ENCODE assay signal across 17 cellular contexts in genomic region chr11:16789560-16790483, GRCh38. TPM values are rescaled to one million over a fixed set of nuclear protein-coding genes. Genes with fewer than 3 reads are reported as not detected.
DNase-seq lines count a peak whose midpoint lies in the region; ATAC-seq and TF ChIP-seq lines count a peak whose summit lies in the region.
"Had no signal": no experiment of that assay in that cellular context is flagged by ENCODE, and none has a peak within 500 bp of the region (broad histone marks: within the 10 kb centered on the region; RNA-seq: fewer than 3 reads in every experiment).

No MANE protein-coding gene starts in this region.

- H3K27me3 ChIP-seq in suprapubic skin, result no peaks in the 10 kb centered on the region
- H3K27me3 ChIP-seq: MG63 had no signal

- no peak for TF ChIP-seq EP300 in suprapubic skin (IDR thresholded peaks at IDR 0.05)

- no peak for TF ChIP-seq CTCF in Calu3 (IDR thresholded peaks at IDR 0.05; ENCODE audit: unreplicated experiment)
- no peak for TF ChIP-seq CTCF in suprapubic skin (IDR thresholded peaks at IDR 0.05)

- H3K36me3 Mint-ChIP-seq in Calu3 (ENCODE audit: insufficient read depth, unreplicated experiment) (peaks cover 78% of the 10 kb centered on the region), T-helper 17 cell (ENCODE audit: low read depth) (no peaks in the 10 kb centered on the region)
- peaks cover 3% of the 10 kb centered on the region for H3K36me3 Mint-ChIP-seq in effector memory CD8-positive, alpha-beta T cell (ENCODE audit: insufficient read depth)

- H3K4me1 Mint-ChIP-seq in Calu3 (ENCODE audit: low read depth, unreplicated experiment) (peaks cover 57% of the 10 kb centered on the region), T-helper 17 cell (peaks cover 23% of the 10 kb centered on the region)
- peaks cover 0 to 28% of the 10 kb centered on the region in 2 donors for H3K4me1 Mint-ChIP-seq in effector memory CD8-positive, alpha-beta T cell (ENCODE audit: low read depth in 2 of 2)

- intact Hi-C loops in Calu3 (cut with micrococcal nuclease; ENCODE audit: unreplicated experiment), result loop anchor here (2.0 to 5.0 kb wide), 3 partner anchors 31 to 272 kb away; no protein-coding TSS in a partner anchor

- 98% methylated on average over 10 of the region's 10 CpGs for WGBS in suprapubic skin

- H3K27ac Mint-ChIP-seq in Calu3 (ENCODE audit: unreplicated experiment) (peak overlapping the region; percentile 61), T-helper 17 cell (peak overlapping the region; percentile 34)
- peak overlapping the region; percentile 22 to 83 for H3K27ac Mint-ChIP-seq in effector memory CD8-positive, alpha-beta T cell

- peak overlapping the region; percentile 50 for H3K27ac ChIP-seq in suprapubic skin

- H3K9me3 Mint-ChIP-seq in Calu3 (ENCODE audit: low read depth, unreplicated experiment), result no peaks in the 10 kb centered on the region
- no peaks in the 10 kb centered on the region for H3K9me3 Mint-ChIP-seq in effector memory CD8-positive, alpha-beta T cell

- TF ChIP-seq POLR2A in suprapubic skin (IDR thresholded peaks at IDR 0.05), result no peak

- no TSS peak for BruUV-seq in Calu3 (replicated peaks; lab: Mats Ljungman, UMichigan)

- H3K4me3 ChIP-seq in suprapubic skin, result no peak overlapping the region
- H3K4me3 ChIP-seq: MG63 had no signal

- CTCF ChIA-PET in Calu3 (lab: Charles Lee), result interaction anchor here (1.8 kb wide), 1 partner anchor 92 kb away, joined by 5 read pairs; no protein-coding TSS in a partner anchor

- H3K4me3 Mint-ChIP-seq in Calu3 (ENCODE audit: low read depth, unreplicated experiment) (no peak overlapping the region), T-helper 17 cell (no peak overlapping the region)
- no peak overlapping the region for H3K4me3 Mint-ChIP-seq in effector memory CD8-positive, alpha-beta T cell

- no peak for DNase-seq in Calu3
- no peak for DNase-seq in T-helper 17 cell
- DNase-seq in effector memory CD8-positive, alpha-beta T cell, result no peak
- DNase-seq in suprapubic skin (ENCODE audit: low spot score in 2 of 2), result no peak
- no peak for DNase-seq in iPS-NIHi7 (ENCODE audit: extremely low spot score)
- no peak for DNase-seq in NCI-H524 (lab: John Stamatoyannopoulos, UW)
- DNase-seq: COR-L47, DMS153, EL, MG63, NCI-H1092, NCI-H146, NCI-H2081 treated with DMSO at 0.1 percent for 48 hours, NCI-H510A, NCI-H82 had no signal

- H3K9me3 ChIP-seq in T-helper 17 cell (ENCODE audit: control insufficient read depth, low read length, poor library complexity, severe bottlenecking) (no peaks in the 10 kb centered on the region), suprapubic skin (no peaks in the 10 kb centered on the region)
- H3K9me3 ChIP-seq: MG63 had no signal

- ATAC-seq in T-helper 17 cell (no peak), HG02759 (IDR thresholded peaks at IDR 0.05; ENCODE audit: unreplicated experiment) (no peak)
- ATAC-seq in effector memory CD8-positive, alpha-beta T cell (replicated peaks), result no peak
- ATAC-seq: Panc1 had no signal

- peaks cover 78% of the 10 kb centered on the region for H3K4me1 ChIP-seq in suprapubic skin

- no peaks in the 10 kb centered on the region for H3K36me3 ChIP-seq in suprapubic skin
- H3K36me3 ChIP-seq: MG63 had no signal

- no peaks in the 10 kb centered on the region for H3K27me3 Mint-ChIP-seq in Calu3 (ENCODE audit: unreplicated experiment)
- H3K27me3 Mint-ChIP-seq in T-helper 17 cell, result no peaks in the 10 kb centered on the region
- H3K27me3 Mint-ChIP-seq in effector memory CD8-positive, alpha-beta T cell, result peaks cover 0 to under 1% of the 10 kb centered on the region in 2 donors

RNA-seq across cellular contexts. Expression of gene C11orf58, which starts 51.4 kb away (rescaled TPM):
- total RNA-seq in Calu3 (2022) (153 and 157 TPM in 2 replicates), T-helper 17 cell (100 to 1,000 TPM; 125 to 138 TPM), suprapubic skin (100 to 1,000 TPM; 103 to 158 (median 133) TPM)
